7 cellular contexts compared by ENCODE assay signal in the genomic region with DNA sequence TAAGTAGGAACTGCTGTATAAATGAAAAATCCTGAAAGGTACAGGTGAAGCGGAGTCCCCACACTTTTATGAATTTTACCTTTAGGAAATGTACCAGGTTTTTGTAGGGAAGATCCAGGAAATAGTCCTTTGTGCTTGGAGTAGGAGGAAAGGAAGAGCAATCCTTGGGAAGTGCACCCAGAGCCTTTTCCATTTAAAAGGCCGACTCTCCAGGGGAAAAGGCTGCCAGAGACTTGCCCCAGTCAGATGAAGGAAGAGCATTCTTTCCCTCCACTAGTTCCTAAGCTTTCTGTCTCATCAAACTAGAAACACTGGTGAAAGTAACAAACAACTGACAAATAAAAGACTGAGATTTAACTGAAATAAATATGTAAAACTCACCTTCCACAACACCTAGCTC.
"Had no signal": no experiment of that assay in that cellular context is flagged by ENCODE, and none has a peak within 500 bp of the region (broad histone marks: within the 10 kb centered on the region; RNA-seq: fewer than 3 reads in every experiment).

No MANE protein-coding gene starts in this region.

- ATAC-seq: HCT116, K562 had no signal

- H2AFZ ChIP-seq: GM23248 had no signal

- H3K27ac ChIP-seq: GM23248 had no signal

- H3K4me3 ChIP-seq: GM23248, HAP-1, K562 had no signal

- H3K27ac Mint-ChIP-seq: HFFc6 had no signal

- DNase-seq: GM23248, HFFc6, IMR-90, KG1 had no signal

- H3K36me3 ChIP-seq: HAP-1 had no signal

- H3K9me3 ChIP-seq: HAP-1 had no signal

- H3K9ac ChIP-seq: GM23248 had no signal

- H3K4me3 Mint-ChIP-seq: HFFc6 had no signal
